In the genomic region with DNA sequence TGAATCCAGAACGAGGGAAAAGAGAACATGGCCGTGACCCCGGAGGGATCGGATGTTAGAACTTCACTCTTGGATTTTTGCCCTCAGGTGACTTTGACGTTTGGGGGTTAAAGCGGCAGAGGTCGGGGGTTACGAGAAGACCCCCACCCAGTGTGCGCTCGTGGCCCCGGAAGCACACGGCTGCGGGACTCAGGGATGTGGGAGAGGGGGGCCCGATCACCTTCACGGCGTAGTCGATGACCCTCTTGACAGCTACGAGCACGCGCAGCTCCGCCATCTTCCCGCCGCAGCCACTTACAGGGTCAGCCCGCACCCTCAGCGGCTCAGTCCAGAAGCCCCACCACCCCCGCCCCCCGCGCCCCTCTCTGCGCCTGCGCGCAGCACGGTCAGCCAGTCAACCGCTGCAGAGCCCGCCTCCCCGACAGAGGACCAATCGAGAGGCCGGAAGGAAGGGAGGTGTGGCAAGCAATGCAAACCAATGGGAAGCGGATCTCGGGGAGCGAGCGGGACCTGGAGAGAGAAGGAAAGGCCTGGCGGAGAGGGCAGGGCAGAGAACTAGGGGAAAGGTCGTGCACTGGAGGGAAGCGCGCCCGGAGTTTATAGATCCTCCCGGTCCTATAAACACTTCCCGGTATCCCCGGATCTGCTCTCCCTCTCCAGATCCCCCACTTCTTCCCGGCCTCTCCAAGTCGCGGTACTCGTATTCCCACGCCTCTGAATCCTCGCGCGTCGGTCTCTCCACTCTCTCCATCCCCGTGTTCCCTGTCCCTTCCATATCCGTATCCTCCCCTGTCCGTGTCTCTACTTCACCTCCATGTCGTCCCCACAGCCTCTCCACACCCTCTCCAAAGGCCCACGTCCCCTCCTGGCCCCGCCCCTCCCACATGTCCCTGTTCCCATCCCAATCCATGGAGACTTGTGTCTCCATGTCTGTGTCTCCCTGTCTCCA, we compare ENCODE assay signal across 8 cellular contexts. TPM values are rescaled to one million over a fixed set of nuclear protein-coding genes. Genes with fewer than 3 reads are reported as not detected.
DNase-seq lines count a peak whose midpoint lies in the region; ATAC-seq and TF ChIP-seq lines count a peak whose summit lies in the region.

A gene (minus strand): TSS at position 339 of the 949 bp plus-strand sequence. CDS start 62 bp downstream, at position 277.

- H4K20me1 ChIP-seq in MM.1S (ENCODE audit: insufficient read depth, low read length) = no peaks in the 10 kb centered on the region

- H3K4me1 Mint-ChIP-seq in chondrocyte (ENCODE audit: low read depth) = peaks cover 43% of the 10 kb centered on the region

- no peak within 1 kb of the TSS for H3K27ac ChIP-seq in MM.1S (ENCODE audit: low read length)

- H3K4me3 Mint-ChIP-seq in chondrocyte (ENCODE audit: unreplicated experiment) = peak within 1 kb of the TSS; percentile 98

- no peaks in the 10 kb centered on the region for H3K9me3 Mint-ChIP-seq in chondrocyte (ENCODE audit: low read depth)

- no peak within 1 kb of the TSS for H3K9ac ChIP-seq in MM.1S (ENCODE audit: low read length)

- peak; percentile 40 for ATAC-seq in HG02973 (IDR thresholded peaks at IDR 0.05; ENCODE audit: unreplicated experiment)

- DNase-seq in GM13977 (ENCODE audit: low spot score) = peak; percentile 96
- peak; percentile 98 to 99 for DNase-seq in NCI-H526 (lab: John Stamatoyannopoulos, UW)
- DNase-seq in activated CD4-positive, alpha-beta T cell treated with anti-CD3 and anti-CD28 coated beads for 4 hours = peak; percentile 93 to 94
- peak; percentile 98 for DNase-seq in chondrocyte (ENCODE audit: low spot score)
- peak; percentile 89 for DNase-seq in kidney glomerular epithelial cell (lab: John Stamatoyannopoulos, UW)
- DNase-seq in stimulated activated CD4-positive, alpha-beta T cell treated with anti-CD3 and anti-CD28 coated beads, Interleukin-15, amount 100 ng/mL, for 24 hours = peak; percentile 98
- no peak for DNase-seq in MM.1S

- no peak within 1 kb of the TSS for H2AFZ ChIP-seq in MM.1S (ENCODE audit: low read length)

- H3K79me2 ChIP-seq in MM.1S (ENCODE audit: low read length) = no peaks in the 10 kb centered on the region

- no peaks in the 10 kb centered on the region for H3K27me3 Mint-ChIP-seq in chondrocyte (ENCODE audit: low read depth)

- TF ChIP-seq CTCF in GM13977 (IDR thresholded peaks at IDR 0.05; ENCODE audit: extremely low read depth, insufficient read depth, missing control alignments) = no peak
- TF ChIP-seq CTCF in chondrocyte (IDR thresholded peaks at IDR 0.05) = peak; percentile 26
- TF ChIP-seq CTCF in MM.1S (IDR thresholded peaks at IDR 0.05; ENCODE audit: low read length) = no peak

- H3F3A ChIP-seq in MM.1S (ENCODE audit: insufficient read depth, low read length) = no peaks in the 10 kb centered on the region

- peak within 1 kb of the TSS; percentile 99 for H3K27ac Mint-ChIP-seq in chondrocyte (ENCODE audit: unreplicated experiment)

- H3K9me3 ChIP-seq in MM.1S (replicated peaks; ENCODE audit: insufficient read depth, low read length) = no peaks in the 10 kb centered on the region

- H3K9me2 ChIP-seq in MM.1S (replicated peaks; ENCODE audit: insufficient read depth, low read length) = no peaks in the 10 kb centered on the region

- H3K36me3 Mint-ChIP-seq in chondrocyte (ENCODE audit: low read depth) = no peaks in the 10 kb centered on the region

- in situ Hi-C loops in GM13977 (cut with MboI; ENCODE audit: low pct_unique_long_range_greater_than_20kb, low sequenced_read_pairs, unreplicated experiment) = no loop called here

- H3K4me2 ChIP-seq in MM.1S (ENCODE audit: low read depth, low read length) = no peak within 1 kb of the TSS

- no peaks in the 10 kb centered on the region for H3K36me3 ChIP-seq in MM.1S (replicated peaks; ENCODE audit: insufficient read depth, low read length)

- H3K4me3 ChIP-seq in MM.1S (ENCODE audit: low read length) = no peak within 1 kb of the TSS

- H3K27me3 ChIP-seq in MM.1S (replicated peaks; ENCODE audit: insufficient read depth, low read length) = no peaks in the 10 kb centered on the region

- no peaks in the 10 kb centered on the region for H3K4me1 ChIP-seq in MM.1S (ENCODE audit: low read length)

RNA-seq across cellular contexts. Expression of the gene that starts here (rescaled TPM):
- total RNA-seq in chondrocyte = 43.7 to 56.6 TPM (median 49.6 TPM) in 3 replicates
